25 cellular contexts compared by ENCODE assay signal in genomic region chr4:145437466-145437865, GRCh38. TPM values are rescaled to one million over a fixed set of nuclear protein-coding genes. Genes with fewer than 3 reads are reported as not detected.
DNase-seq lines count a peak whose midpoint lies in the region; ATAC-seq, FAIRE-seq and TF ChIP-seq lines count a peak whose summit lies in the region.
"Had no signal": no experiment of that assay in that cellular context is flagged by ENCODE, and none has a peak within 500 bp of the region (broad histone marks: within the 10 kb centered on the region; RNA-seq: fewer than 3 reads in every experiment).

No MANE protein-coding gene starts in this region.

- H2AFZ ChIP-seq in OCI-LY7 (ENCODE audit: low read length) (peak overlapping the region; percentile 33; the same call in 1 of the 2 replicates), keratinocyte (ENCODE audit: control insufficient read depth, low read length) (no peak overlapping the region)

- peaks cover 18% of the 10 kb centered on the region for H3K9me3 ChIP-seq in OCI-LY7 (ENCODE audit: low read length)
- H3K9me3 ChIP-seq in keratinocyte (ENCODE audit: control insufficient read depth, low read depth, low read length), result no peaks in the 10 kb centered on the region

- H3K9me2 ChIP-seq in OCI-LY7 (ENCODE audit: insufficient read depth, low read length), result no peaks in the 10 kb centered on the region

- POLR2A ChIA-PET in OCI-LY7 (lab: Charles Lee), result interaction anchor here (0.5 to 1.2 kb wide), 3 partner anchors 10 to 480 kb away, joined by 3 read pairs; no protein-coding TSS in a partner anchor

- no peak for DNase-seq in OCI-LY7 (ENCODE audit: low spot score)
- peak; percentile 65 for DNase-seq in bronchial epithelial cell (ENCODE audit: low read depth)
- peak; percentile 41 for DNase-seq in keratinocyte (ENCODE audit: low read depth, low spot score)
- DNase-seq in NOMO-1 treated with DMSO at 0.1 percent for 48 hours (lab: John Stamatoyannopoulos, UW; ENCODE audit: unreplicated experiment), result no peak
- DNase-seq in NCI-H128 (lab: John Stamatoyannopoulos, UW; ENCODE audit: unreplicated experiment), result no peak
- DNase-seq: 8988T; ACHN; BE2C; CD4-positive, alpha-beta memory T cell; CD4-positive, CD25-positive, alpha-beta regulatory T cell; CD8-positive, alpha-beta memory T cell; COR-L47; DMS 273 treated with DMSO at 0.1 percent for 48 hours; DMS153; DMS79; DND-41; EL; GDM1 had no signal

- H3K27me3 ChIP-seq in bronchial epithelial cell (ENCODE audit: control insufficient read depth, insufficient read depth, low read length) (no peaks in the 10 kb centered on the region), keratinocyte (ENCODE audit: control insufficient read depth, extremely low read depth, insufficient read depth, low read length) (no peaks in the 10 kb centered on the region)
- H3K27me3 ChIP-seq: BLaER1 had no signal

- H4K20me1 ChIP-seq in OCI-LY7 (ENCODE audit: insufficient read depth, low read length) (no peaks in the 10 kb centered on the region), keratinocyte (ENCODE audit: control insufficient read depth, extremely low read depth, insufficient read depth, low read length) (no peaks in the 10 kb centered on the region)
- H4K20me1 ChIP-seq: BLaER1 had no signal

- CTCF ChIA-PET in OCI-LY7 (lab: Charles Lee; ENCODE audit: unreplicated experiment), result no interaction called here

- H3K79me2 ChIP-seq in OCI-LY7 (ENCODE audit: insufficient read depth, low read depth, low read length) (no peaks in the 10 kb centered on the region), keratinocyte (ENCODE audit: control insufficient read depth, insufficient read depth, low read length) (no peaks in the 10 kb centered on the region)

- intact Hi-C loops in OCI-LY7 (cut with micrococcal nuclease; ENCODE audit: unreplicated experiment), result no loop called here

- H3K4me2 ChIP-seq in OCI-LY7 (ENCODE audit: low read length) (no peak overlapping the region), keratinocyte (ENCODE audit: control insufficient read depth, extremely low read depth, insufficient read depth, low read depth, low read length) (no peak overlapping the region)
- H3K4me2 ChIP-seq: BLaER1 had no signal

- H3K9ac ChIP-seq in keratinocyte (ENCODE audit: control insufficient read depth, extremely low read depth, insufficient read depth, low read length), result no peak overlapping the region
- H3K9ac ChIP-seq: BLaER1 had no signal

- no peak for FAIRE-seq in bronchial epithelial cell (lab: Jason Lieb, UNC)
- no peak for FAIRE-seq in keratinocyte (lab: Jason Lieb, UNC)
- FAIRE-seq: A204.1, GM12878, GM12892, GM18507 had no signal

- H3K27ac ChIP-seq in OCI-LY7 (ENCODE audit: low read depth, low read length, poor library complexity, severe bottlenecking), result no peak overlapping the region
- no peak overlapping the region for H3K27ac ChIP-seq in keratinocyte (ENCODE audit: control insufficient read depth, insufficient read depth, low read length)
- H3K27ac ChIP-seq: BLaER1 had no signal

- H3K4me1 ChIP-seq in OCI-LY7 (ENCODE audit: insufficient read depth, low read length, poor library complexity, severe bottlenecking), result no peaks in the 10 kb centered on the region
- peaks cover 27% of the 10 kb centered on the region for H3K4me1 ChIP-seq in keratinocyte (ENCODE audit: control insufficient read depth, extremely low read depth, insufficient read depth, low read length)
- H3K4me1 ChIP-seq: BE2C, BLaER1 had no signal

- dilution Hi-C loops in keratinocyte (cut with MboI; ENCODE audit: extremely low pct_ligation_motif_present, low sequenced_read_pairs), result no loop called here

- no peak for TF ChIP-seq CTCF in OCI-LY7 (conservative IDR thresholded peaks at IDR 0.05; ENCODE audit: low read length)
- TF ChIP-seq CTCF in bronchial epithelial cell (IDR thresholded peaks at IDR 0.05; ENCODE audit: insufficient read depth, low read length, severe bottlenecking), result no peak
- TF ChIP-seq CTCF in keratinocyte (optimal IDR thresholded peaks at IDR 0.05 in 1 of 3, IDR thresholded peaks at IDR 0.05 in 1 of 3, conservative IDR thresholded peaks at IDR 0.05 in 1 of 3; ENCODE audit: extremely low read depth in 1 of 3, insufficient read depth in 2 of 3, low read length in 3 of 3), result no peak

- no TSS peak for BruUV-seq in OCI-LY7 (replicated peaks; lab: Mats Ljungman, UMichigan)

- H3K9me1 ChIP-seq in keratinocyte (ENCODE audit: control insufficient read depth, extremely low read depth, insufficient read depth, low read length), result no peaks in the 10 kb centered on the region

- peak; percentile 45 for ATAC-seq in esophagus mucosa
- ATAC-seq in HG03460 (IDR thresholded peaks at IDR 0.05; ENCODE audit: unreplicated experiment), result no peak
- ATAC-seq: GM12878 had no signal

- H3K4me3 ChIP-seq in OCI-LY7 (ENCODE audit: low read depth, low read length, poor library complexity, severe bottlenecking) (no peak overlapping the region), bronchial epithelial cell (ENCODE audit: low read depth, low read length) (no peak overlapping the region), keratinocyte (ENCODE audit: control insufficient read depth in 2 of 3, extremely low read depth in 1 of 3, insufficient read depth in 2 of 3, low read depth in 1 of 3, low read length in 3 of 3) (no peak overlapping the region)
- H3K4me3 ChIP-seq: BLaER1, GM12878 had no signal

- H3K36me3 ChIP-seq in OCI-LY7 (ENCODE audit: insufficient read depth, low read length), result no peaks in the 10 kb centered on the region
- no peaks in the 10 kb centered on the region for H3K36me3 ChIP-seq in bronchial epithelial cell (ENCODE audit: control insufficient read depth, insufficient read depth, low read length)
- H3K36me3 ChIP-seq in keratinocyte (ENCODE audit: control insufficient read depth in 2 of 2, extremely low read depth in 1 of 2, insufficient read depth in 2 of 2, low read length in 2 of 2), result no peaks in the 10 kb centered on the region
- H3K36me3 ChIP-seq: BE2C, BLaER1 had no signal

RNA-seq across cellular contexts. Expression of gene SMAD1, which starts 44.2 kb away (rescaled TPM):
- 56.4 and 60.9 TPM in 2 replicates for total RNA-seq in OCI-LY7 (2014; rRNA removed; shearing (Covaris generic))
- 39.9 and 57.4 TPM in 2 replicates for total RNA-seq in OCI-LY7 (2022)
- 11.1 and 16.6 TPM in 2 replicates for total RNA-seq in bronchial epithelial cell
- 34.0 TPM for total RNA-seq in esophagus mucosa
- 31.9 to 39.2 TPM (median 33.5 TPM) in 3 replicates for polyA plus RNA-seq in keratinocyte
- 11.6 TPM for polyA plus RNA-seq in keratinocyte (2011; ENCODE audit: low read depth)
- polyA plus RNA-seq in keratinocyte (2011; cell fraction: cytosol; rRNA removed), result 22.5 and 30.9 TPM in 2 replicates
- polyA plus RNA-seq in keratinocyte (2011; cell fraction: nucleus; rRNA removed), result 37.3 and 42.7 TPM in 2 replicates
- 12.5 and 18.1 TPM in 2 replicates for polyA plus RNA-seq in keratinocyte (2012; ENCODE audit: low replicate concordance)
- polyA minus RNA-seq in keratinocyte, result 29.3 to 39.9 TPM (median 34.1 TPM) in 3 replicates
- polyA minus RNA-seq in keratinocyte (2011; cell fraction: cytosol; rRNA and poly(A)+ RNA removed), result 17.1 TPM
- polyA minus RNA-seq in keratinocyte (2011; cell fraction: nucleus; rRNA and poly(A)+ RNA removed), result 27.4 and 40.8 TPM in 2 replicates

Comparison
In these comparisons a context has a peak if more than half of its experiments do, and no peak if none do; other contexts are left out.
1. DNase-seq: peak in bronchial epithelial cell (single experiment) and keratinocyte (single experiment); none in OCI-LY7 (single experiment), NOMO-1 treated with DMSO at 0.1 percent for 48 hours (single experiment) and NCI-H128 (single experiment).